8 cellular contexts compared by ENCODE assay signal in the genomic region with DNA sequence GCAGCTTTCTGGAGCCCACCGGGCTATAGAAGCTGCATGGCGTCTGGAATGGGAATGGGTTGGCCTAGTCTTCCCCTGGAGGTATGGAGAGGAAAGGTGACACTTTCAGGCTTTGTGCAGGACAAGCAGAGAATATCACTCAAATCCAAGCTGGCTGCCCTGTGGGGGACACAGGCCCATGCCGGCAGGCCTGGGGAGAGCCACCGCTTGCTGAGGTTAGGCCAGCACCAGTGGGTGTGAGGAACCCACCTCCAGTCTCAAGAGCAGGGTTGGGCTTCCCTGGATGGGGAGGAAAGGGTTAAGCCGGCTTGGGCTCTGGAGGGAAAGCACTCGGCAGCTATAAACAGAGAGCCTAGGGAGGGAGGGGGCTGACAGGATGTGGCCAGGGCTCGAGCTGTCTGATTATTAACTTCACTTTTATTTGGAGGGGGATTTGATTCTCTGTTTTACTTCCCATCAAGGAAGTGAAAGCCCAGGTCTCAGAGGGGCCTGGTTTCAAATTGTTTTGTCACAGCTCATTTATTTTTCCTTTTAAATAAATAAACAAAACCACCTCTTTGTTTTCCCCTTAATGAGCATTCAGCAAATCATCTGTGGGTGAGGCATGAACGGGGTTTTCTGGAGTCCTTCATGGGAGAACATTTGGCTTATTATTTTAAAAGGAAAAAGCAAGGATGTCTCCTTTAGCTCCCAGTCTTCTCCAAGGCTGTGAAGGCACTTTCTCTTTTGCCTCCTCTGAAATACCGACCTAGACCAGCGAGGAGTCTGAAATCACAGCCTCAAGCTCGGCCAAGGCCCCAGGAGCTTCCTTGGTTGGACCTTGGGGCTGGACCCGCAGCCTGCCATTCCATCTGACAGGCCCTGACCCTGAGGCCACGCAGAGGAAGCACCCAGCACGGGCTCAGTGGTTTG. TPM values are rescaled to one million over a fixed set of nuclear protein-coding genes. Genes with fewer than 3 reads are reported as not detected.
A peak's percentile ranks its signal among the peaks of the same experiment; 100 is the strongest.
DNase-seq lines count a peak whose midpoint lies in the region; ATAC-seq and TF ChIP-seq lines count a peak whose summit lies in the region.

No MANE protein-coding gene starts in this region.

- H3K4me1 Mint-ChIP-seq in progenitor cell of endocrine pancreas (ENCODE audit: low read depth): peaks cover 25% of the 10 kb centered on the region

- peak; percentile 38 for ATAC-seq in GM21737 (IDR thresholded peaks at IDR 0.05; ENCODE audit: unreplicated experiment)
- no peak for ATAC-seq in HG03045 (IDR thresholded peaks at IDR 0.05; ENCODE audit: unreplicated experiment)
- ATAC-seq in GM21360 (IDR thresholded peaks at IDR 0.05; ENCODE audit: unreplicated experiment): no peak

- peaks cover 20% of the 10 kb centered on the region for H3K4me1 ChIP-seq in ES-I3 (ENCODE audit: insufficient read depth, low read length)

- TF ChIP-seq CTCF in progenitor cell of endocrine pancreas (IDR thresholded peaks at IDR 0.05; ENCODE audit: unreplicated experiment): no peak

- H3K4me3 Mint-ChIP-seq in progenitor cell of endocrine pancreas (ENCODE audit: low read depth): peak overlapping the region; percentile 50

- peak overlapping the region; percentile 93 for H3K27ac Mint-ChIP-seq in progenitor cell of endocrine pancreas

- no peaks in the 10 kb centered on the region for H3K9me3 ChIP-seq in ES-I3 (ENCODE audit: control insufficient read depth, insufficient read depth, low read length)

- no peaks in the 10 kb centered on the region for H3K27me3 Mint-ChIP-seq in progenitor cell of endocrine pancreas

- peak; percentile 24 for DNase-seq in NOMO-1 treated with DMSO at 0.1 percent for 48 hours (lab: John Stamatoyannopoulos, UW; ENCODE audit: unreplicated experiment)
- peak; percentile 28 for DNase-seq in activated gamma-delta T cell treated with anti-CD3 and anti-CD28 coated beads, Interleukin-2, amount 50 U/mL, for 16 hours (ENCODE audit: low read depth)
- DNase-seq in glomerular visceral epithelial cell (ENCODE audit: extremely low spot score): peak; percentile 91
- no peak for DNase-seq in progenitor cell of endocrine pancreas (ENCODE audit: low spot score, unreplicated experiment)

- peak overlapping the region; percentile 69 for H3K9ac ChIP-seq in ES-I3 (ENCODE audit: low read depth, low read length)

- no peaks in the 10 kb centered on the region for H3K36me3 ChIP-seq in ES-I3 (ENCODE audit: insufficient read depth, low read length)

- no peaks in the 10 kb centered on the region for H3K36me3 Mint-ChIP-seq in progenitor cell of endocrine pancreas (ENCODE audit: insufficient read depth)

- no peaks in the 10 kb centered on the region for H3K9me3 Mint-ChIP-seq in progenitor cell of endocrine pancreas (ENCODE audit: low read depth)

RNA-seq across cellular contexts. Expression of a gene that starts 21.8 kb away (rescaled TPM):
- total RNA-seq in progenitor cell of endocrine pancreas: 325 and 368 TPM in 2 replicates
